8 cellular contexts compared by ENCODE assay signal in genomic region chr3:105752791-105753415, GRCh38.
DNase-seq lines count a peak whose midpoint lies in the region; ATAC-seq and TF ChIP-seq lines count a peak whose summit lies in the region.

No MANE protein-coding gene starts in this region.

- no peaks in the 10 kb centered on the region for H3K4me1 ChIP-seq in endodermal cell (ENCODE audit: control insufficient read depth, insufficient read depth, low read length)

- H3K9ac ChIP-seq in endodermal cell (ENCODE audit: extremely low read depth, low read length, poor library complexity, severe bottlenecking): no peak overlapping the region

- peaks cover under 1% of the 10 kb centered on the region for H3K9me3 ChIP-seq in endodermal cell (ENCODE audit: control insufficient read depth, low read length)

- H3K27ac Mint-ChIP-seq in endodermal cell: peak overlapping the region; percentile 20

- ATAC-seq in GM21390 (IDR thresholded peaks at IDR 0.05; ENCODE audit: unreplicated experiment) (peak; percentile 66), SK-N-SH treated with all-trans-retinoic acid at 6 μM for 48 hours (peak; percentile 70), GM19035 (IDR thresholded peaks at IDR 0.05; ENCODE audit: unreplicated experiment) (no peak), HG03469 (IDR thresholded peaks at IDR 0.05; ENCODE audit: unreplicated experiment) (no peak)

- 88% methylated on average over 1 of the region's 1 CpG; no CpG with 5 or more reads in 1 of the 2 experiments for WGBS in endodermal cell (ENCODE audit: insufficient coverage in 1 of 2, insufficient read length in 1 of 2), 2 experiments

- peak; percentile 5 for DNase-seq in BJ (ENCODE audit: low read depth)
- DNase-seq in endodermal cell: no peak
- no peak for DNase-seq in HuH-7 (ENCODE audit: low spot score)
- DNase-seq in inferior parietal cortex (ENCODE audit: extremely low spot score): no peak

- no peaks in the 10 kb centered on the region for H3K27me3 Mint-ChIP-seq in endodermal cell (ENCODE audit: insufficient read depth)

- CTCF ChIA-PET in BJ (lab: Yijun Ruan, JAX): interaction anchor here (0.6 to 0.7 kb wide), 2 partner anchors 13 to 1980 kb away, joined by 3 read pairs; no protein-coding TSS in a partner anchor

- POLR2A ChIA-PET in BJ (lab: Charles Lee): no interaction called here

- H3K36me3 Mint-ChIP-seq in endodermal cell (ENCODE audit: low read depth): peaks cover 10% of the 10 kb centered on the region

- TF ChIP-seq CTCF in BJ (IDR thresholded peaks at IDR 0.05; ENCODE audit: insufficient read depth, low read depth, low read length): no peak
- no peak for TF ChIP-seq CTCF in endodermal cell (conservative IDR thresholded peaks at IDR 0.05)

- no peak overlapping the region for H3K4me3 Mint-ChIP-seq in endodermal cell

- peaks cover 39% of the 10 kb centered on the region for H3K4me1 Mint-ChIP-seq in endodermal cell

- H3K27me3 ChIP-seq in BJ (ENCODE audit: control insufficient read depth, insufficient read depth, low read length) (no peaks in the 10 kb centered on the region), endodermal cell (ENCODE audit: control insufficient read depth, insufficient read depth, low read length, poor library complexity, severe bottlenecking) (no peaks in the 10 kb centered on the region)

- H3K27ac ChIP-seq in endodermal cell (ENCODE audit: low read depth, low read length): peak overlapping the region; percentile 56

- H3K36me3 ChIP-seq in BJ (ENCODE audit: control insufficient read depth, insufficient read depth, low read length): no peaks in the 10 kb centered on the region
- no peaks in the 10 kb centered on the region for H3K36me3 ChIP-seq in endodermal cell (ENCODE audit: control insufficient read depth, insufficient read depth, low read length)

- H3K9me3 Mint-ChIP-seq in endodermal cell: no peaks in the 10 kb centered on the region

- H3K4me3 ChIP-seq in BJ (ENCODE audit: low read depth, low read length) (no peak overlapping the region), endodermal cell (ENCODE audit: low read length) (no peak overlapping the region)

TF ChIP-seq in SK-N-SH treated with all-trans-retinoic acid at 6 μM for 48 hours, 23 proteins besides CTCF, POLR2A, EP300 and RAD21:
- TF ChIP-seq ISL1 (CRISPR knock-in tag; IDR thresholded peaks at IDR 0.05) (no peak), TCF4 (CRISPR knock-in tag; IDR thresholded peaks at IDR 0.05; ENCODE audit: borderline replicate concordance) (0 out of 2 replicates have a peak, but pooled peaks have one; percentile 37)

Comparison
In these comparisons a context has a peak if more than half of its experiments do, and no peak if none do; other contexts are left out.
1. ATAC-seq: peak in GM21390 (single experiment) and SK-N-SH treated with all-trans-retinoic acid at 6 μM for 48 hours (single experiment); none in GM19035 (single experiment) and HG03469 (single experiment).